In genomic region chr1:26546819-26547218, GRCh38 we compare ENCODE assay signal across 1 cellular context.
A peak's percentile ranks its signal among the peaks of the same experiment; 100 is the strongest.
TF ChIP-seq lines count a peak whose summit lies in the region.

No MANE protein-coding gene starts in this region.

TF ChIP-seq in GM12878, 131 proteins besides CTCF, POLR2A, EP300 and RAD21:
- TF ChIP-seq NR2F1 (conservative IDR thresholded peaks at IDR 0.05) = peak; percentile 54; the same call in 1 of the 2 replicates
- TF ChIP-seq NR2C1 (IDR thresholded peaks at IDR 0.05) = peak; percentile 53
- TF ChIP-seq ZNF384 (IDR thresholded peaks at IDR 0.05; ENCODE audit: borderline replicate concordance, low read depth, low read length) = no peak
